21 cellular contexts compared by ENCODE assay signal in genomic region chr10:109964318-109964717, GRCh38. TPM values are rescaled to one million over a fixed set of nuclear protein-coding genes. Genes with fewer than 3 reads are reported as not detected.
DNase-seq lines count a peak whose midpoint lies in the region; ATAC-seq, FAIRE-seq and TF ChIP-seq lines count a peak whose summit lies in the region.
"Had no signal": no experiment of that assay in that cellular context is flagged by ENCODE, and none has a peak within 500 bp of the region (broad histone marks: within the 10 kb centered on the region; RNA-seq: fewer than 3 reads in every experiment).

No MANE protein-coding gene starts in this region.

- H3K36me3 Mint-ChIP-seq in chondrocyte (ENCODE audit: low read depth): no peaks in the 10 kb centered on the region
- H3K36me3 Mint-ChIP-seq: CD4-positive, CD25-positive, alpha-beta regulatory T cell; CD8-positive, alpha-beta memory T cell had no signal

- TF ChIP-seq CTCF in HepG2 (CRISPR knock-in tag; IDR thresholded peaks at IDR 0.05) (no peak), right lobe of liver (IDR thresholded peaks at IDR 0.05) (no peak), chondrocyte (IDR thresholded peaks at IDR 0.05) (no peak)

- H3K79me2 ChIP-seq in HepG2 (ENCODE audit: insufficient read depth, low read length): no peaks in the 10 kb centered on the region

- H4K91ac ChIP-seq in mesenchymal stem cell (ENCODE audit: low read length): no peak overlapping the region

- in situ Hi-C loops in HepG2 (cut with HindIII; ENCODE audit: extremely low pct_ligation_motif_present, low pct_unique_long_range_greater_than_20kb): no loop called here

- no peak overlapping the region for H3K9ac ChIP-seq in HepG2 (ENCODE audit: insufficient read depth, low read depth, low read length)
- H3K9ac ChIP-seq in mesenchymal stem cell (ENCODE audit: low read length): no peak overlapping the region
- H3K9ac ChIP-seq: BLaER1 treated with 17β-estradiol and CSF1 and Interleukin-3, amounts not matched to agents 10 nM and 100 nM had no signal

- CTCF ChIA-PET in HepG2 (lab: Yijun Ruan, JAX; ENCODE audit: low intra/inter-chr PET ratio, low total read pairs): no interaction called here

- peaks cover 44% of the 10 kb centered on the region for H3K4me1 ChIP-seq in HepG2 (ENCODE audit: insufficient read depth, low read length)
- H3K4me1 ChIP-seq in right lobe of liver: peaks cover 0 to 22% (median 4%) of the 10 kb centered on the region in 4 donors
- peaks cover 10% of the 10 kb centered on the region for H3K4me1 ChIP-seq in mesenchymal stem cell (ENCODE audit: control insufficient read depth, insufficient read depth, low read depth, low read length)

- H3K9me3 ChIP-seq in HepG2 (ENCODE audit: low read length): no peaks in the 10 kb centered on the region
- H3K9me3 ChIP-seq in right lobe of liver: no peaks in the 10 kb centered on the region
- H3K9me3 ChIP-seq in mesenchymal stem cell (ENCODE audit: control insufficient read depth, low read length): no peaks in the 10 kb centered on the region
- H3K9me3 ChIP-seq: A549 had no signal

- no peak for FAIRE-seq in HepG2 (lab: Jason Lieb, UNC)
- FAIRE-seq: A549, GM12878, H54 had no signal

- no peak overlapping the region for H2BK5ac ChIP-seq in mesenchymal stem cell (ENCODE audit: low read depth, low read length, poor library complexity, severe bottlenecking)

- intact Hi-C loops in HepG2 (cut with micrococcal nuclease; ENCODE audit: unreplicated experiment) (loop anchor here (2.0 to 10.0 kb wide), 3 partner anchors 42 to 312 kb away; partner anchors contain the start of gene XPNPEP1), right lobe of liver (cut with DNase I) (no loop called here)

- peak overlapping the region; percentile 7 to 29 for H3K18ac ChIP-seq in mesenchymal stem cell (ENCODE audit: low read depth in 1 of 2, low read length in 2 of 2)

- POLR2A ChIA-PET in HepG2 (lab: Yijun Ruan, JAX): interaction anchor here (1.2 to 2.8 kb wide), 4 partner anchors 11 to 46 kb away, joined by 3 to 16 read pairs (median 4); partner anchors contain the start of gene ADD3

- no peak overlapping the region for H2BK15ac ChIP-seq in mesenchymal stem cell (ENCODE audit: low read depth, poor library complexity, severe bottlenecking)

- BruUV-seq in HepG2 (replicated peaks; lab: Mats Ljungman, UMichigan): no TSS peak

- WGBS in HepG2 (ENCODE audit: low lambda C conversion rate): 92% methylated on average over 10 of the region's 10 CpGs
- 83% methylated on average over 10 of the region's 10 CpGs for WGBS in right lobe of liver (ENCODE audit: insufficient coverage, low coverage, low lambda C conversion rate, missing lambda C conversion rate)
- WGBS in mesenchymal stem cell: 91% methylated on average over 10 of the region's 10 CpGs

- no peak overlapping the region for H3K4me3 Mint-ChIP-seq in chondrocyte (ENCODE audit: unreplicated experiment)
- H3K4me3 Mint-ChIP-seq: B cell; CD4-positive, CD25-positive, alpha-beta regulatory T cell; CD8-positive, alpha-beta memory T cell had no signal

- TF ChIP-seq POLR2A in HepG2 (IDR thresholded peaks at IDR 0.05; ENCODE audit: insufficient read depth in 1 of 2, low read depth in 2 of 2, low read length in 2 of 2) (no peak), right lobe of liver (IDR thresholded peaks at IDR 0.05) (no peak)

- H3K23ac ChIP-seq in mesenchymal stem cell (ENCODE audit: low read length in 2 of 2): no peak overlapping the region

- H3K4me2 ChIP-seq in HepG2 (ENCODE audit: low read depth, low read length) (no peak overlapping the region), mesenchymal stem cell (ENCODE audit: low read length, poor library complexity, severe bottlenecking) (no peak overlapping the region)
- H3K4me2 ChIP-seq: BLaER1 treated with 17β-estradiol and CSF1 and Interleukin-3, amounts not matched to agents 10 nM and 100 nM had no signal

- H3K4me3 ChIP-seq in HepG2 (replicated peaks in 1 of 3; ENCODE audit: insufficient read depth in 1 of 3, low read depth in 2 of 3, low read length in 3 of 3): no peak overlapping the region
- no peak overlapping the region for H3K4me3 ChIP-seq in right lobe of liver
- H3K4me3 ChIP-seq in mesenchymal stem cell (ENCODE audit: insufficient read depth in 1 of 2, low read depth in 1 of 2, low read length in 2 of 2): no peak overlapping the region
- H3K4me3 ChIP-seq: A549; BLaER1 treated with 17β-estradiol and CSF1 and Interleukin-3, amounts not matched to agents 10 nM and 100 nM; GM12878 had no signal

- peak overlapping the region in 1 of 2 experiments; percentile 9 for H3K4ac ChIP-seq in mesenchymal stem cell (ENCODE audit: low read depth in 1 of 2, low read length in 2 of 2)

- no peak overlapping the region for H2AK5ac ChIP-seq in mesenchymal stem cell (ENCODE audit: low read length, severe bottlenecking)

- DNase-seq in HepG2 (ENCODE audit: low spot score): no peak
- DNase-seq in right lobe of liver: no peak
- DNase-seq in chondrocyte (ENCODE audit: low spot score): no peak
- no peak for DNase-seq in mesenchymal stem cell
- DNase-seq in C1 segment of cervical spinal cord (lab: John Stamatoyannopoulos, UW): no peak
- DNase-seq in NCI-H345 (lab: John Stamatoyannopoulos, UW): no peak
- DNase-seq in KG1 (lab: John Stamatoyannopoulos, UW): no peak
- DNase-seq in amygdala (lab: John Stamatoyannopoulos, UW): no peak
- DNase-seq: CD4-positive, CD25-positive, alpha-beta regulatory T cell; CD8-positive, alpha-beta memory T cell; COR-L47; DMS 273 treated with DMSO at 0.1 percent for 48 hours; DND-41; EL had no signal

- H3K9me3 Mint-ChIP-seq in chondrocyte (ENCODE audit: low read depth): no peaks in the 10 kb centered on the region
- H3K9me3 Mint-ChIP-seq: CD4-positive, CD25-positive, alpha-beta regulatory T cell; CD8-positive, alpha-beta memory T cell had no signal

- H4K20me1 ChIP-seq in HepG2 (ENCODE audit: insufficient read depth, low read length): no peaks in the 10 kb centered on the region
- H4K20me1 ChIP-seq: BLaER1 treated with 17β-estradiol and CSF1 and Interleukin-3, amounts not matched to agents 10 nM and 100 nM had no signal

- no peaks in the 10 kb centered on the region for H3K27me3 Mint-ChIP-seq in chondrocyte (ENCODE audit: low read depth)
- H3K27me3 Mint-ChIP-seq: B cell had no signal

- peaks cover 86% of the 10 kb centered on the region for H3K4me1 Mint-ChIP-seq in chondrocyte (ENCODE audit: low read depth)
- H3K4me1 Mint-ChIP-seq: B cell; CD4-positive, CD25-positive, alpha-beta regulatory T cell; CD8-positive, alpha-beta memory T cell had no signal

- H3K27ac ChIP-seq in HepG2 (ENCODE audit: extremely low read length, insufficient read depth, low read length): no peak overlapping the region
- no peak overlapping the region for H3K27ac ChIP-seq in right lobe of liver
- H3K27ac ChIP-seq in mesenchymal stem cell (ENCODE audit: low read length, poor library complexity, severe bottlenecking): no peak overlapping the region
- H3K27ac ChIP-seq: 22Rv1; A549; BLaER1 treated with 17β-estradiol and CSF1 and Interleukin-3, amounts not matched to agents 10 nM and 100 nM had no signal

- no peak for TF ChIP-seq RAD21 in HepG2 (CRISPR knock-in tag; IDR thresholded peaks at IDR 0.05)

- no peaks in the 10 kb centered on the region for H3K36me3 ChIP-seq in HepG2 (replicated peaks in 1 of 2; ENCODE audit: control insufficient read depth in 1 of 2, insufficient read depth in 2 of 2, low read length in 2 of 2)
- H3K36me3 ChIP-seq in right lobe of liver: no peaks in the 10 kb centered on the region
- H3K36me3 ChIP-seq in mesenchymal stem cell (ENCODE audit: control insufficient read depth in 1 of 2, insufficient read depth in 2 of 2, low read depth in 1 of 2, low read length in 2 of 2): no peaks in the 10 kb centered on the region
- H3K36me3 ChIP-seq: BLaER1 treated with 17β-estradiol and CSF1 and Interleukin-3, amounts not matched to agents 10 nM and 100 nM had no signal

- peak overlapping the region; percentile 20 to 27 for H2BK12ac ChIP-seq in mesenchymal stem cell (ENCODE audit: low read length in 2 of 2)

- H4K8ac ChIP-seq in mesenchymal stem cell (ENCODE audit: low read length): peak overlapping the region; percentile 10

- H2BK120ac ChIP-seq in mesenchymal stem cell (ENCODE audit: low read depth, low read length): no peak overlapping the region

- TF ChIP-seq EP300 in HepG2 (IDR thresholded peaks at IDR 0.05; ENCODE audit: low read depth in 2 of 2, low read length in 2 of 2) (no peak), HepG2 (CRISPR knock-in tag; IDR thresholded peaks at IDR 0.05; ENCODE audit: borderline replicate concordance) (no peak)

- H3K27ac Mint-ChIP-seq in chondrocyte (ENCODE audit: unreplicated experiment): peak overlapping the region; percentile 15
- H3K27ac Mint-ChIP-seq: B cell; CD4-positive, CD25-positive, alpha-beta regulatory T cell; CD8-positive, alpha-beta memory T cell had no signal

- H3K79me1 ChIP-seq in mesenchymal stem cell (replicated peaks; ENCODE audit: low read length, poor library complexity, severe bottlenecking): no peaks in the 10 kb centered on the region

- H2AFZ ChIP-seq in HepG2 (ENCODE audit: low read length) (no peak overlapping the region), mesenchymal stem cell (ENCODE audit: low read depth, low read length) (no peak overlapping the region)

- no peak overlapping the region for H3K14ac ChIP-seq in mesenchymal stem cell (ENCODE audit: low read length in 2 of 2)

- H3K27me3 ChIP-seq in HepG2 (ENCODE audit: control insufficient read depth in 1 of 2, insufficient read depth in 2 of 2, low read length in 2 of 2) (no peaks in the 10 kb centered on the region), right lobe of liver (no peaks in the 10 kb centered on the region), mesenchymal stem cell (ENCODE audit: control insufficient read depth in 1 of 2, insufficient read depth in 1 of 2, low read length in 2 of 2) (no peaks in the 10 kb centered on the region)
- H3K27me3 ChIP-seq: BLaER1 treated with 17β-estradiol and CSF1 and Interleukin-3, amounts not matched to agents 10 nM and 100 nM had no signal

- ATAC-seq in HepG2 (no peak), right lobe of liver (no peak)
- ATAC-seq: A549, GM12878, HCT116 had no signal

RNA-seq across cellular contexts. Expression of gene XPNPEP1, which starts 41.0 kb away (rescaled TPM):
- total RNA-seq in HepG2 (2016; rRNA removed; fragmentation: Illumina TruSeq; extraction: Trizol) (28.4 and 30.3 TPM in 2 replicates), right lobe of liver (10 to 100 TPM; 13.9 to 57.8 (median 29.4) TPM), chondrocyte (79.8 to 95.7 TPM (median 80.6 TPM) in 3 replicates)
- total RNA-seq in HepG2 (2016; cell fraction: cytosol; rRNA removed; fragmentation: Illumina TruSeq; extraction: Trizol; ENCODE audit: low read depth): 4.1 and 5.8 TPM in 2 replicates
- total RNA-seq in HepG2 (2016; cell fraction: insoluble cytoplasmic fraction; rRNA removed; fragmentation: Illumina TruSeq; extraction: Trizol): 29.5 and 30.7 TPM in 2 replicates
- total RNA-seq in HepG2 (2016; cell fraction: membrane; rRNA removed; fragmentation: Illumina TruSeq; extraction: Trizol): 12.3 and 13.8 TPM in 2 replicates
- 39.8 and 40.1 TPM in 2 replicates for total RNA-seq in HepG2 (2016; cell fraction: nucleus; rRNA removed; fragmentation: Illumina TruSeq; extraction: Trizol)
- 55.5 and 76.1 TPM in 2 replicates for polyA plus RNA-seq in HepG2 (2011; rRNA removed)
- 65.7 and 89.1 TPM in 2 replicates for polyA plus RNA-seq in HepG2 (2011; cell fraction: cytosol; rRNA removed)
- 262 and 282 TPM in 2 replicates for polyA plus RNA-seq in HepG2 (2011; cell fraction: nucleus; rRNA removed)
- 18.0 and 24.0 TPM in 2 replicates for polyA plus RNA-seq in HepG2 (2012)
- 2.7 and 2.8 TPM in 2 replicates for polyA plus RNA-seq in HepG2 (2016; cell fraction: cytosol; fragmentation: Illumina TruSeq; extraction: Trizol; ENCODE audit: low read depth)
- polyA plus RNA-seq in HepG2 (2016; cell fraction: insoluble cytoplasmic fraction; fragmentation: Illumina TruSeq; extraction: Trizol; ENCODE audit: low read depth): 25.0 and 28.1 TPM in 2 replicates
- 6.2 and 7.9 TPM in 2 replicates for polyA plus RNA-seq in HepG2 (2016; cell fraction: membrane; fragmentation: Illumina TruSeq; extraction: Trizol; ENCODE audit: low read depth)
- 37.8 and 41.4 TPM in 2 replicates for polyA plus RNA-seq in HepG2 (2016; cell fraction: nucleus; fragmentation: Illumina TruSeq; extraction: Trizol; ENCODE audit: insufficient read depth, low read depth)
- 225 and 394 TPM in 2 replicates for polyA minus RNA-seq in HepG2 (2011; rRNA and poly(A)+ RNA removed; ENCODE audit: low replicate concordance)
- polyA minus RNA-seq in HepG2 (2011; cell fraction: cytosol; rRNA and poly(A)+ RNA removed): 40.2 and 54.6 TPM in 2 replicates
- polyA minus RNA-seq in HepG2 (2011; cell fraction: nucleus; rRNA and poly(A)+ RNA removed): 110 and 137 TPM in 2 replicates
- polyA plus RNA-seq in mesenchymal stem cell (2013, experiment 1 of 2): 48.5 TPM
- 47.3 TPM for polyA plus RNA-seq in mesenchymal stem cell (2013, experiment 2 of 2)

RNA-seq across cellular contexts. Expression of gene ADD3, which starts 43.5 kb away (rescaled TPM):
- total RNA-seq in HepG2 (2016; rRNA removed; fragmentation: Illumina TruSeq; extraction: Trizol) (57.5 and 70.2 TPM in 2 replicates), right lobe of liver (10 to 100 TPM; 11.7 to 71.3 (median 16.2) TPM), chondrocyte (75.1 to 135 TPM (median 80.8 TPM) in 3 replicates)
- 23.9 and 30.3 TPM in 2 replicates for total RNA-seq in HepG2 (2016; cell fraction: cytosol; rRNA removed; fragmentation: Illumina TruSeq; extraction: Trizol; ENCODE audit: low read depth)
- 57.4 and 65.2 TPM in 2 replicates for total RNA-seq in HepG2 (2016; cell fraction: insoluble cytoplasmic fraction; rRNA removed; fragmentation: Illumina TruSeq; extraction: Trizol)
- total RNA-seq in HepG2 (2016; cell fraction: membrane; rRNA removed; fragmentation: Illumina TruSeq; extraction: Trizol): 25.0 and 26.6 TPM in 2 replicates
- total RNA-seq in HepG2 (2016; cell fraction: nucleus; rRNA removed; fragmentation: Illumina TruSeq; extraction: Trizol): 41.3 and 58.5 TPM in 2 replicates
- 40.0 and 44.7 TPM in 2 replicates for polyA plus RNA-seq in HepG2 (2011; rRNA removed)
- polyA plus RNA-seq in HepG2 (2011; cell fraction: cytosol; rRNA removed): 33.8 and 59.5 TPM in 2 replicates
- 62.7 and 102 TPM in 2 replicates for polyA plus RNA-seq in HepG2 (2011; cell fraction: nucleus; rRNA removed)
- polyA plus RNA-seq in HepG2 (2012): 29.2 and 48.3 TPM in 2 replicates
- polyA plus RNA-seq in HepG2 (2016; cell fraction: cytosol; fragmentation: Illumina TruSeq; extraction: Trizol; ENCODE audit: low read depth): 1.4 and 1.6 TPM in 2 replicates
- polyA plus RNA-seq in HepG2 (2016; cell fraction: insoluble cytoplasmic fraction; fragmentation: Illumina TruSeq; extraction: Trizol; ENCODE audit: low read depth): 44.7 and 44.8 TPM in 2 replicates
- polyA plus RNA-seq in HepG2 (2016; cell fraction: membrane; fragmentation: Illumina TruSeq; extraction: Trizol; ENCODE audit: low read depth): 5.5 and 6.0 TPM in 2 replicates
- 53.5 and 57.5 TPM in 2 replicates for polyA plus RNA-seq in HepG2 (2016; cell fraction: nucleus; fragmentation: Illumina TruSeq; extraction: Trizol; ENCODE audit: insufficient read depth, low read depth)
- 41.0 and 60.2 TPM in 2 replicates for polyA minus RNA-seq in HepG2 (2011; rRNA and poly(A)+ RNA removed; ENCODE audit: low replicate concordance)
- 34.7 and 44.4 TPM in 2 replicates for polyA minus RNA-seq in HepG2 (2011; cell fraction: cytosol; rRNA and poly(A)+ RNA removed)
- polyA minus RNA-seq in HepG2 (2011; cell fraction: nucleus; rRNA and poly(A)+ RNA removed): 91.9 and 114 TPM in 2 replicates
- 75.7 TPM for polyA plus RNA-seq in mesenchymal stem cell (2013, experiment 1 of 2)
- 72.5 TPM for polyA plus RNA-seq in mesenchymal stem cell (2013, experiment 2 of 2)
